In the genomic region with DNA sequence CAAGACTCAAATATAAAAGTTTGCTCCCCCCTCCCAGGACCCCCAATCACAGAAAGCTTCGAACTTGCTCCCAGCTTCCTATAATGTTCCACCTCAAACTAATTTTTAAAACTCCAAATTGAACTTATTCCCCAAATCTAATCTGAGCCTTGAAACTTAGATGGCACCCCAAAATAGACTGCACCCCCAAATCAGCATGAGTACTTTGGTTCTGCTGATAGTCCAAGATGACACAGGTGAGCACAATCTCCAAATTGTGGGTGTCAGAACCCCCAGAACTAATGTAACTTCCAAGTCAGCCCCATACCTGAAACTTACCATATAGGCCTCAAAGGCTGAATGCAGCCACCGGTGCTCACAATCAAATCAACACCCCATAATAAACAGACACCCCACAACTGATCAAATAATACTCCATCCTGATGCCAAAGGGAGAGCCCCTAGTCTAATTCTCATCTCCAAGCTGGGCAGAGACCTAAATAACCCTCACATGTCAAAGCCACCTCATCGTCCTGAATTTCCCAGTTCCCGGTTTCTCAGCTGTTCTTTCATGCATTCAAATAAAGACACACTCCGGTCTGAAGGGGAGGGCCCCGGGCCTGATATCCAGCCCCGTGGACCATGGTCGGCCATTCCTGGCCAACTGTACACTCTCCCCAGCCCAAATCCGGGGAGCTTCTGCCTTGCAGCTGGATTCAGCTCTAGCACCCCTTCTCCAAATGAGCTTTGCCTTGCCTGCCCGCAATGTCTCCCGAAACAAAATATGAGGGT, we compare ENCODE assay signal across 1 cellular context.
TF ChIP-seq lines count a peak whose summit lies in the region.

No MANE protein-coding gene starts in this region.

TF ChIP-seq in liver, 16 proteins besides CTCF, POLR2A, EP300 and RAD21 (continued from another document):
- TF ChIP-seq REST (IDR thresholded peaks at IDR 0.05) (no peak), HNF4A (conservative IDR thresholded peaks at IDR 0.05) (no peak)
- TF ChIP-seq, protein P1, sequence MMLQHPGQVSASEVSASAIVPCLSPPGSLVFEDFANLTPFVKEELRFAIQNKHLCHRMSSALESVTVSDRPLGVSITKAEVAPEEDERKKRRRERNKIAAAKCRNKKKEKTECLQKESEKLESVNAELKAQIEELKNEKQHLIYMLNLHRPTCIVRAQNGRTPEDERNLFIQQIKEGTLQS (IDR thresholded peaks at IDR 0.05): no peak
